Comparison of ENCODE assay signal across 14 cellular contexts in the genomic region with DNA sequence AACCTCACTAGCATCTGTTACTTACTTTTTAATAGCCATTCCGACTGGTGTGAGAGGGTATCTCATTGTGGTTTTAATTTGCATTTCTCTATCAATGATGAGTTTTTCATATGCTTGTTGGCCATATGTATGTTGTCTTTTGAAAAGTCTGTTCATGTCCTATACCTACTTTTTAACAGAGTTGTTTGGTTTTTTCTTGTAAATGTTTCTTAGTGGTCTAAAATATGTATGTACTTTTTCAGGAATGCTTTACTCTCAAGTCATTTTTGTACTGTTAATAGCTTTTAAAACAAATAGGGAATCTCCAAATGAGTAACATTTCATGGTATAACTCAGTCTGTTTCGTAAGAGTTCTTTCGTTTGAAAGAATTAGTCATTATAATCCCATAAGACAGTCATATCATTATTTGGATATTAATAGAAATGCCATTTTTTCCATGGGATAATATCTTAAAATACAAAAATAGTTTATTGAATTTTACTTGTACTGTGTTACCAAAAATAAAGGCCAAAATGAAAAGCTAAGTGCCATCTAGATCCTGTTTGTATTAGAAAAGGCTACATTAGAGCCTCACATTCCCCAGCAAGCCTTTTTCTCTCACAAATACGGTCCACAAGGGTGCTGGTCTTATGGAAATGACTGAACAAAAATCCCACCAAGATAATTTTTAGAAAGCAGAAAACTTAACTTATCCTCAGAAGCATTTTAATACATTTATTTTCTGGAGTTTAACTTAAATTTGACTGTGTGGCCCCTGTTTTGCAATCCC.
A peak's percentile ranks its signal among the peaks of the same experiment; 100 is the strongest.
DNase-seq lines count a peak whose midpoint lies in the region; ATAC-seq and TF ChIP-seq lines count a peak whose summit lies in the region.
"Had no signal": no experiment of that assay in that cellular context is flagged by ENCODE, and none has a peak within 500 bp of the region (broad histone marks: within the 10 kb centered on the region; RNA-seq: fewer than 3 reads in every experiment).

No MANE protein-coding gene starts in this region.

- TF ChIP-seq CTCF in chondrocyte (IDR thresholded peaks at IDR 0.05) = no peak
- no peak for TF ChIP-seq CTCF in sigmoid colon (IDR thresholded peaks at IDR 0.05)

- ATAC-seq in GM21360 (IDR thresholded peaks at IDR 0.05; ENCODE audit: unreplicated experiment) = peak; percentile 77
- peak; percentile 70 for ATAC-seq in HG03064 (IDR thresholded peaks at IDR 0.05; ENCODE audit: low read depth, unreplicated experiment)

- intact Hi-C loops in sigmoid colon (cut with DNase I) = no loop called here

- no peaks in the 10 kb centered on the region for H3K9me3 Mint-ChIP-seq in chondrocyte (ENCODE audit: low read depth)

- no peak overlapping the region for H3K4me3 ChIP-seq in sigmoid colon
- H3K4me3 ChIP-seq: BLaER1, spleen, tibial nerve had no signal

- H3K4me3 Mint-ChIP-seq in chondrocyte (ENCODE audit: unreplicated experiment) = no peak overlapping the region

- no peak for TF ChIP-seq POLR2A in sigmoid colon (IDR thresholded peaks at IDR 0.05)

- H3K9me3 ChIP-seq in sigmoid colon = no peaks in the 10 kb centered on the region
- H3K9me3 ChIP-seq: BLaER1, SK-N-SH, spleen, tibial nerve had no signal

- H3K36me3 Mint-ChIP-seq in chondrocyte (ENCODE audit: low read depth) = peaks cover 3% of the 10 kb centered on the region

- DNase-seq in EL = peak; percentile 34
- no peak for DNase-seq in chondrocyte (ENCODE audit: low spot score)
- DNase-seq in stimulated activated CD4-positive, alpha-beta T cell treated with anti-CD3 and anti-CD28 coated beads, Interleukin-15, amount 100 ng/mL, for 24 hours = no peak
- DNase-seq in glomerular visceral epithelial cell (ENCODE audit: extremely low spot score) = no peak
- DNase-seq in NCI-H69 (lab: John Stamatoyannopoulos, UW) = no peak
- DNase-seq in sigmoid colon = no peak
- DNase-seq: activated CD8-positive, alpha-beta memory T cell treated with anti-CD3 and anti-CD28 coated beads, Interleukin-2, amount 50 U/mL, for 48 hours; NCI-H2081; SK-N-SH; spleen had no signal

- H3K36me3 ChIP-seq in sigmoid colon = no peaks in the 10 kb centered on the region
- H3K36me3 ChIP-seq: BLaER1, spleen, tibial nerve had no signal

- WGBS in sigmoid colon, 2 donors = 74 to 88% methylated on average over 4 of the region's 4 CpGs

- peaks cover 12% of the 10 kb centered on the region for H3K4me1 Mint-ChIP-seq in chondrocyte (ENCODE audit: low read depth)

- no peak for TF ChIP-seq EP300 in sigmoid colon (IDR thresholded peaks at IDR 0.05)

- no peaks in the 10 kb centered on the region for H3K27me3 ChIP-seq in sigmoid colon
- H3K27me3 ChIP-seq: BLaER1, spleen, tibial nerve had no signal

- peak overlapping the region; percentile 28 for H3K27ac Mint-ChIP-seq in chondrocyte (ENCODE audit: unreplicated experiment)

- H3K27ac ChIP-seq in sigmoid colon = no peak overlapping the region
- H3K27ac ChIP-seq: BLaER1, spleen had no signal

- no peaks in the 10 kb centered on the region for H3K27me3 Mint-ChIP-seq in chondrocyte (ENCODE audit: low read depth)

- H3K4me1 ChIP-seq in sigmoid colon = peaks cover 0 to 3% (median 0%) of the 10 kb centered on the region in 4 donors
- H3K4me1 ChIP-seq: BLaER1, spleen, tibial nerve had no signal
